12 cellular contexts compared by ENCODE assay signal in the genomic region with DNA sequence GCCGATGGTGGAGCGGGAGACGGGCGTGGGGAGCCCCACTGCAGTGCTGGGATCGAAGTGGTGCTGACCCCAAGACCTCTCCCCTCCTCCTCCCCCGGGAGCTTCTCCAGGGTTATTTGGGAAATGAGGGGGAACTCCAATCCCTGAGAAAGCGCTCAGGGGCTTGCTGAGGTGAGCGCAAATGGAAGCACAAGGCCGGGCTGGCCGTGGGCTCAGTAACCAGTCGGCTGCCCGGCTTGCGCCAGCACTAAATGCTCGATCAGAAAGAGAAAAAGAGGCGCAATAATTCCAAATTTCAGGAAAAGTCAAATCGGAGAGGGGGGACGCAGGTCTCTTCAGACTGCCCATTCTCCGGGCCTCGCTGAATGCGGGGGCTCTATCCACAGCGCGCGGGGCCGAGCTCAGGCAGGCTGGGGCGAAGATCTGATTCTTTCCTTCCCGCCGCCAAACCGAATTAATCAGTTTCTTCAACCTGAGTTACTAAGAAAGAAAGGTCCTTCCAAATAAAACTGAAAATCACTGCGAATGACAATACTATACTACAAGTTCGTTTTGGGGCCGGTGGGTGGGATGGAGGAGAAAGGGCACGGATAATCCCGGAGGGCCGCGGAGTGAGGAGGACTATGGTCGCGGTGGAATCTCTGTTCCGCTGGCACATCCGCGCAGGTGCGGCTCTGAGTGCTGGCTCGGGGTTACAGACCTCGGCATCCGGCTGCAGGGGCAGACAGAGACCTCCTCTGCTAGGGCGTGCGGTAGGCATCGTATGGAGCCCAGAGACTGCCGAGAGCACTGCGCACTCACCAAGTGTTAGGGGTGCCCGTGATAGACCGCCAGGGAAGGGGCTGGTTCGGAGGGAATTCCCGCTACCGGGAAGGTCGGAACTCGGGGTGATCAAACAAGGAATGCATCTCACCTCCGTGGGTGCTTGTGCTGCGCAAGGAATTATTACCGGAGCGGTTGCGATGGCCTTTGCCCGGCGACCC. TPM values are rescaled to one million over a fixed set of nuclear protein-coding genes. Genes with fewer than 3 reads are reported as not detected.
DNase-seq lines count a peak whose midpoint lies in the region; ATAC-seq lines count a peak whose summit lies in the region.
"Had no signal": no experiment of that assay in that cellular context is flagged by ENCODE, and none has a peak within 500 bp of the region (broad histone marks: within the 10 kb centered on the region; RNA-seq: fewer than 3 reads in every experiment).

No MANE protein-coding gene starts in this region.

- H3K36me3 ChIP-seq in Karpas-422 (ENCODE audit: insufficient read depth, low read length): no peaks in the 10 kb centered on the region
- H3K36me3 ChIP-seq: adrenal gland had no signal

- H3K27ac Mint-ChIP-seq in activated T-helper 1 cell treated with anti-CD3 and anti-CD28 coated beads, Interleukin-12 subunit alpha, Interleukin-12 subunit beta, Interleukin-2, Interleukin-4 antibody, amounts not matched to agents 30 ng/mL and 10 ng/mL and 1 ng/mL, durations not matched to agents 14 hours and 24 hours and 36 hours: peak overlapping the region; percentile 73
- no peak overlapping the region for H3K27ac Mint-ChIP-seq in stimulated activated naive CD8-positive, alpha-beta T cell treated with anti-CD3 and anti-CD28 coated beads, Interleukin-15, Interleukin-2, amounts not matched to agents 100 ng/mL and 50 ng/mL, for 24 hours

- intact Hi-C loops in Right ventricle myocardium inferior (cut with DNase I) (no loop called here), Right ventricle myocardium superior (cut with DNase I) (no loop called here)
- intact Hi-C loops in activated T-helper 1 cell treated with anti-CD3 and anti-CD28 coated beads, Interleukin-12 subunit alpha, Interleukin-12 subunit beta, Interleukin-2, Interleukin-4 antibody, amounts not matched to agents 30 ng/mL and 10 ng/mL and 1 ng/mL, durations not matched to agents 14 hours and 24 hours and 36 hours (cut with micrococcal nuclease): loop anchor here (1.0 to 10.0 kb wide), 2 partner anchors 29 to 970 kb away; partner anchors contain the start of gene IGF2BP1

- H3K9me3 ChIP-seq in Karpas-422 (ENCODE audit: low read length): no peaks in the 10 kb centered on the region
- H3K9me3 ChIP-seq: adrenal gland had no signal

- no peak overlapping the region for H2AFZ ChIP-seq in Karpas-422 (ENCODE audit: low read length)

- H3K9ac ChIP-seq in Karpas-422 (ENCODE audit: low read length): no peak overlapping the region

- H3K9me3 Mint-ChIP-seq in activated T-helper 1 cell treated with anti-CD3 and anti-CD28 coated beads, Interleukin-12 subunit alpha, Interleukin-12 subunit beta, Interleukin-2, Interleukin-4 antibody, amounts not matched to agents 30 ng/mL and 10 ng/mL and 1 ng/mL, durations not matched to agents 14 hours and 24 hours and 36 hours: no peaks in the 10 kb centered on the region
- H3K9me3 Mint-ChIP-seq in stimulated activated naive CD8-positive, alpha-beta T cell treated with anti-CD3 and anti-CD28 coated beads, Interleukin-15, Interleukin-2, amounts not matched to agents 100 ng/mL and 50 ng/mL, for 24 hours: no peaks in the 10 kb centered on the region

- peaks cover 8% of the 10 kb centered on the region for H3K36me3 Mint-ChIP-seq in activated T-helper 1 cell treated with anti-CD3 and anti-CD28 coated beads, Interleukin-12 subunit alpha, Interleukin-12 subunit beta, Interleukin-2, Interleukin-4 antibody, amounts not matched to agents 30 ng/mL and 10 ng/mL and 1 ng/mL, durations not matched to agents 14 hours and 24 hours and 36 hours (ENCODE audit: low read depth)
- no peaks in the 10 kb centered on the region for H3K36me3 Mint-ChIP-seq in stimulated activated naive CD8-positive, alpha-beta T cell treated with anti-CD3 and anti-CD28 coated beads, Interleukin-15, Interleukin-2, amounts not matched to agents 100 ng/mL and 50 ng/mL, for 24 hours (ENCODE audit: low read depth)

- ATAC-seq in Right ventricle myocardium inferior: no peak
- ATAC-seq in Right ventricle myocardium superior (ENCODE audit: poor library complexity): no peak
- ATAC-seq: right cardiac atrium had no signal

- no peaks in the 10 kb centered on the region for H3K79me2 ChIP-seq in Karpas-422 (ENCODE audit: low read length)

- H3K4me1 ChIP-seq in Karpas-422 (ENCODE audit: low read length): no peaks in the 10 kb centered on the region

- H3K9me2 ChIP-seq in Karpas-422 (replicated peaks; ENCODE audit: insufficient read depth, low read length): no peaks in the 10 kb centered on the region

- H3K27me3 ChIP-seq in Karpas-422 (ENCODE audit: low read length): no peaks in the 10 kb centered on the region

- H3K27ac ChIP-seq in Karpas-422 (ENCODE audit: low read length): no peak overlapping the region
- H3K27ac ChIP-seq: adrenal gland had no signal

- no peak overlapping the region for H3K4me3 ChIP-seq in Karpas-422 (ENCODE audit: low read length)
- H3K4me3 ChIP-seq: adrenal gland had no signal

- peaks cover 17% of the 10 kb centered on the region for H3K4me1 Mint-ChIP-seq in activated T-helper 1 cell treated with anti-CD3 and anti-CD28 coated beads, Interleukin-12 subunit alpha, Interleukin-12 subunit beta, Interleukin-2, Interleukin-4 antibody, amounts not matched to agents 30 ng/mL and 10 ng/mL and 1 ng/mL, durations not matched to agents 14 hours and 24 hours and 36 hours (ENCODE audit: low read depth)
- peaks cover 46% of the 10 kb centered on the region for H3K4me1 Mint-ChIP-seq in stimulated activated naive CD8-positive, alpha-beta T cell treated with anti-CD3 and anti-CD28 coated beads, Interleukin-15, Interleukin-2, amounts not matched to agents 100 ng/mL and 50 ng/mL, for 24 hours (ENCODE audit: low read depth)

- no peak overlapping the region for H3K4me3 Mint-ChIP-seq in activated T-helper 1 cell treated with anti-CD3 and anti-CD28 coated beads, Interleukin-12 subunit alpha, Interleukin-12 subunit beta, Interleukin-2, Interleukin-4 antibody, amounts not matched to agents 30 ng/mL and 10 ng/mL and 1 ng/mL, durations not matched to agents 14 hours and 24 hours and 36 hours
- H3K4me3 Mint-ChIP-seq in stimulated activated naive CD8-positive, alpha-beta T cell treated with anti-CD3 and anti-CD28 coated beads, Interleukin-15, Interleukin-2, amounts not matched to agents 100 ng/mL and 50 ng/mL, for 24 hours: peak overlapping the region; percentile 48

- DNase-seq in Right ventricle myocardium inferior (ENCODE audit: missing footprints): peak; percentile 45
- no peak for DNase-seq in Right ventricle myocardium superior
- DNase-seq in activated T-helper 1 cell treated with anti-CD3 and anti-CD28 coated beads, Interleukin-12 subunit alpha, Interleukin-12 subunit beta, Interleukin-2, Interleukin-4 antibody, amounts not matched to agents 30 ng/mL and 10 ng/mL and 1 ng/mL, durations not matched to agents 14 hours and 24 hours and 36 hours (ENCODE audit: low spot score): no peak
- peak; percentile 59 for DNase-seq in left kidney (ENCODE audit: low read depth, low spot score)
- DNase-seq in A172 (ENCODE audit: low spot score): no peak
- DNase-seq in NOMO-1 treated with dmso at 0.1 percent for 144 hours (lab: John Stamatoyannopoulos, UW; ENCODE audit: unreplicated experiment): no peak
- no peak for DNase-seq in Karpas-422
- DNase-seq: adrenal gland, IMR-90, NCI-H187 had no signal

- no peaks in the 10 kb centered on the region for H4K20me1 ChIP-seq in Karpas-422 (ENCODE audit: insufficient read depth, low read depth, low read length)

- H3K4me2 ChIP-seq in Karpas-422 (ENCODE audit: low read depth, low read length, poor library complexity, severe bottlenecking): no peak overlapping the region

- peaks cover 74% of the 10 kb centered on the region for H3K27me3 Mint-ChIP-seq in activated T-helper 1 cell treated with anti-CD3 and anti-CD28 coated beads, Interleukin-12 subunit alpha, Interleukin-12 subunit beta, Interleukin-2, Interleukin-4 antibody, amounts not matched to agents 30 ng/mL and 10 ng/mL and 1 ng/mL, durations not matched to agents 14 hours and 24 hours and 36 hours (ENCODE audit: insufficient read depth)
- peaks cover 73% of the 10 kb centered on the region for H3K27me3 Mint-ChIP-seq in stimulated activated naive CD8-positive, alpha-beta T cell treated with anti-CD3 and anti-CD28 coated beads, Interleukin-15, Interleukin-2, amounts not matched to agents 100 ng/mL and 50 ng/mL, for 24 hours

RNA-seq across cellular contexts. Expression of gene DLX4, which starts 4.2 kb away (rescaled TPM):
- not detected for total RNA-seq in Right ventricle myocardium inferior
- total RNA-seq in Right ventricle myocardium superior: not detected
- total RNA-seq in activated T-helper 1 cell treated with anti-CD3 and anti-CD28 coated beads, Interleukin-12 subunit alpha, Interleukin-12 subunit beta, Interleukin-2, Interleukin-4 antibody, amounts not matched to agents 30 ng/mL and 10 ng/mL and 1 ng/mL, durations not matched to agents 14 hours and 24 hours and 36 hours: 0.20 TPM in 1 of 2 replicates, not detected in the other
- total RNA-seq in A172 (2014; rRNA removed; shearing (Covaris generic)): 1.7 and 2.5 TPM in 2 replicates
- not detected in 2 replicates for total RNA-seq in Karpas-422 (2014; rRNA removed; shearing (Covaris generic); ENCODE audit: low replicate concordance)
- total RNA-seq: IMR-90 had no signal

RNA-seq across cellular contexts. Expression of gene DLX3, which starts 30.2 kb away (rescaled TPM):
- not detected for total RNA-seq in Right ventricle myocardium inferior
- total RNA-seq in Right ventricle myocardium superior: not detected
- not detected in 2 replicates for total RNA-seq in activated T-helper 1 cell treated with anti-CD3 and anti-CD28 coated beads, Interleukin-12 subunit alpha, Interleukin-12 subunit beta, Interleukin-2, Interleukin-4 antibody, amounts not matched to agents 30 ng/mL and 10 ng/mL and 1 ng/mL, durations not matched to agents 14 hours and 24 hours and 36 hours
- total RNA-seq in A172 (2014; rRNA removed; shearing (Covaris generic)): not detected in 2 replicates
- 0.22 TPM in 1 of 2 replicates, not detected in the other for total RNA-seq in Karpas-422 (2014; rRNA removed; shearing (Covaris generic); ENCODE audit: low replicate concordance)
- total RNA-seq: IMR-90 had no signal

Comparison
In these comparisons a context has a peak if more than half of its experiments do, and no peak if none do; other contexts are left out.
1. DNase-seq: peak in Right ventricle myocardium inferior (single experiment) and left kidney (single experiment); none in Right ventricle myocardium superior (single experiment), activated T-helper 1 cell treated with anti-CD3 and anti-CD28 coated beads, Interleukin-12 subunit alpha, Interleukin-12 subunit beta, Interleukin-2, Interleukin-4 antibody, amounts not matched to agents 30 ng/mL and 10 ng/mL and 1 ng/mL, durations not matched to agents 14 hours and 24 hours and 36 hours (single experiment), A172 (single experiment), NOMO-1 treated with dmso at 0.1 percent for 144 hours (single experiment) and Karpas-422 (single experiment).